ENCODE assay signal across 8 cellular contexts in genomic region chr18:7567487-7568425, GRCh38. TPM values are rescaled to one million over a fixed set of nuclear protein-coding genes. Genes with fewer than 3 reads are reported as not detected.
DNase-seq lines count a peak whose midpoint lies in the region; ATAC-seq, FAIRE-seq and TF ChIP-seq lines count a peak whose summit lies in the region.

No MANE protein-coding gene starts in this region.

- H3K9me3 ChIP-seq in NT2/D1 (ENCODE audit: insufficient read depth, low read length) (peaks cover 29% of the 10 kb centered on the region; the same call in 1 of the 2 replicates), colonic mucosa (no peaks in the 10 kb centered on the region), keratinocyte (ENCODE audit: control insufficient read depth, low read depth, low read length) (no peaks in the 10 kb centered on the region)

- no peaks in the 10 kb centered on the region for H4K20me1 ChIP-seq in keratinocyte (ENCODE audit: control insufficient read depth, extremely low read depth, insufficient read depth, low read length)

- DNase-seq in AG10803 (ENCODE audit: low read depth) (peak; percentile 68), NT2/D1 (ENCODE audit: low read depth, low spot score) (no peak), colonic mucosa (peak; percentile 29), keratinocyte (ENCODE audit: low read depth, low spot score) (no peak), NCI-H2081 (lab: John Stamatoyannopoulos, UW) (no peak)
- DNase-seq in stimulated activated CD4-positive, alpha-beta T cell treated with anti-CD3 and anti-CD28 coated beads, Interleukin-4, amount 100 ng/mL, for 1 hour = peak; percentile 8

- intact Hi-C loops in colonic mucosa (cut with DNase I) = loop anchor here (5.0 kb wide), 1 partner anchor 295 kb away; no protein-coding TSS in a partner anchor

- ATAC-seq in GM18907 (IDR thresholded peaks at IDR 0.05; ENCODE audit: unreplicated experiment) (peak; percentile 7), GM21381 (IDR thresholded peaks at IDR 0.05; ENCODE audit: unreplicated experiment) (no peak)

- no peaks in the 10 kb centered on the region for H3K9me1 ChIP-seq in keratinocyte (ENCODE audit: control insufficient read depth, extremely low read depth, insufficient read depth, low read length)

- H3K27me3 ChIP-seq in NT2/D1 (ENCODE audit: insufficient read depth, insufficient read length) = peaks cover 24% of the 10 kb centered on the region
- H3K27me3 ChIP-seq in colonic mucosa = peaks cover 22% of the 10 kb centered on the region
- H3K27me3 ChIP-seq in keratinocyte (ENCODE audit: control insufficient read depth, extremely low read depth, insufficient read depth, low read length) = no peaks in the 10 kb centered on the region

- H3K9ac ChIP-seq in NT2/D1 (ENCODE audit: insufficient read length, low read depth) (peak overlapping the region; percentile 80), colonic mucosa (ENCODE audit: low read depth in 2 of 2, low read length in 2 of 2) (peak overlapping the region; percentile 26 to 76), keratinocyte (ENCODE audit: control insufficient read depth, extremely low read depth, insufficient read depth, low read length) (peak overlapping the region; percentile 77)

- H3K4me3 ChIP-seq in AG10803 (ENCODE audit: low read length) = peak overlapping the region; percentile 79
- peak overlapping the region; percentile 62 for H3K4me3 ChIP-seq in NT2/D1 (ENCODE audit: insufficient read length, low read depth)
- H3K4me3 ChIP-seq in colonic mucosa = peak overlapping the region; percentile 74
- H3K4me3 ChIP-seq in keratinocyte (ENCODE audit: control insufficient read depth in 2 of 3, extremely low read depth in 1 of 3, insufficient read depth in 2 of 3, low read depth in 1 of 3, low read length in 3 of 3) = peak overlapping the region; percentile 68 to 92 (median 83)

- H3K79me2 ChIP-seq in keratinocyte (ENCODE audit: control insufficient read depth, insufficient read depth, low read length) = peaks cover 21% of the 10 kb centered on the region

- H3K27ac ChIP-seq in colonic mucosa (peak overlapping the region; percentile 63), keratinocyte (ENCODE audit: control insufficient read depth, insufficient read depth, low read length) (peak overlapping the region; percentile 43)

- dilution Hi-C loops in keratinocyte (cut with MboI; ENCODE audit: extremely low pct_ligation_motif_present, low sequenced_read_pairs) = no loop called here

- peak overlapping the region; percentile 85 for H3K4me2 ChIP-seq in keratinocyte (ENCODE audit: control insufficient read depth, extremely low read depth, insufficient read depth, low read depth, low read length)

- H3K4me1 ChIP-seq in NT2/D1 (ENCODE audit: insufficient read depth, insufficient read length) (no peaks in the 10 kb centered on the region), colonic mucosa (no peaks in the 10 kb centered on the region), keratinocyte (ENCODE audit: control insufficient read depth, extremely low read depth, insufficient read depth, low read length) (peaks cover 10% of the 10 kb centered on the region)

- TF ChIP-seq CTCF in AG10803 (conservative IDR thresholded peaks at IDR 0.05; ENCODE audit: low read length) (no peak), colonic mucosa (IDR thresholded peaks at IDR 0.05) (no peak), keratinocyte (optimal IDR thresholded peaks at IDR 0.05 in 1 of 3, IDR thresholded peaks at IDR 0.05 in 1 of 3, conservative IDR thresholded peaks at IDR 0.05 in 1 of 3; ENCODE audit: extremely low read depth in 1 of 3, insufficient read depth in 2 of 3, low read length in 3 of 3) (peak in 1 of 3 experiments; percentile 22)

- no peak for FAIRE-seq in keratinocyte (lab: Jason Lieb, UNC)

- H3K36me3 ChIP-seq in NT2/D1 (ENCODE audit: insufficient read depth, insufficient read length, low read length) (no peaks in the 10 kb centered on the region), colonic mucosa (no peaks in the 10 kb centered on the region), keratinocyte (ENCODE audit: control insufficient read depth in 2 of 2, extremely low read depth in 1 of 2, insufficient read depth in 2 of 2, low read length in 2 of 2) (no peaks in the 10 kb centered on the region)

- H2AFZ ChIP-seq in keratinocyte (ENCODE audit: control insufficient read depth, low read length) = peak overlapping the region; percentile 88

RNA-seq across cellular contexts. Expression of gene PTPRM, which starts 0.6 kb away (rescaled TPM):
- 10 to 100 TPM in 1 of 2 donors, 1 to 10 TPM in 1; 8.1 to 13.9 TPM for total RNA-seq in colonic mucosa
- polyA plus RNA-seq in keratinocyte = 42.3 to 90.7 TPM (median 54.5 TPM) in 3 replicates
- polyA plus RNA-seq in keratinocyte (2011; ENCODE audit: low read depth) = 29.5 TPM
- polyA plus RNA-seq in keratinocyte (2011; cell fraction: cytosol; rRNA removed) = 23.8 and 32.1 TPM in 2 replicates
- polyA plus RNA-seq in keratinocyte (2011; cell fraction: nucleus; rRNA removed) = 287 and 313 TPM in 2 replicates
- 16.3 and 29.1 TPM in 2 replicates for polyA plus RNA-seq in keratinocyte (2012; ENCODE audit: low replicate concordance)
- 21.8 to 86.0 TPM (median 76.7 TPM) in 3 replicates for polyA minus RNA-seq in keratinocyte
- polyA minus RNA-seq in keratinocyte (2011; cell fraction: cytosol; rRNA and poly(A)+ RNA removed) = 22.8 TPM
- polyA minus RNA-seq in keratinocyte (2011; cell fraction: nucleus; rRNA and poly(A)+ RNA removed) = 113 and 244 TPM in 2 replicates

Comparison
In these comparisons a context has a peak if more than half of its experiments do, and no peak if none do; other contexts are left out.
1. DNase-seq: peak in AG10803 (single experiment), colonic mucosa (single experiment) and stimulated activated CD4-positive, alpha-beta T cell treated with anti-CD3 and anti-CD28 coated beads, Interleukin-4, amount 100 ng/mL, for 1 hour (single experiment); none in NT2/D1 (single experiment), keratinocyte (single experiment) and NCI-H2081 (0 of 2).
2. Peak in every context shown above with its lines, with median percentiles within 50 percentile points of each other: H3K4me3 ChIP-seq and H3K9ac ChIP-seq.